ENCODE assay signal across 8 cellular contexts in the genomic region with DNA sequence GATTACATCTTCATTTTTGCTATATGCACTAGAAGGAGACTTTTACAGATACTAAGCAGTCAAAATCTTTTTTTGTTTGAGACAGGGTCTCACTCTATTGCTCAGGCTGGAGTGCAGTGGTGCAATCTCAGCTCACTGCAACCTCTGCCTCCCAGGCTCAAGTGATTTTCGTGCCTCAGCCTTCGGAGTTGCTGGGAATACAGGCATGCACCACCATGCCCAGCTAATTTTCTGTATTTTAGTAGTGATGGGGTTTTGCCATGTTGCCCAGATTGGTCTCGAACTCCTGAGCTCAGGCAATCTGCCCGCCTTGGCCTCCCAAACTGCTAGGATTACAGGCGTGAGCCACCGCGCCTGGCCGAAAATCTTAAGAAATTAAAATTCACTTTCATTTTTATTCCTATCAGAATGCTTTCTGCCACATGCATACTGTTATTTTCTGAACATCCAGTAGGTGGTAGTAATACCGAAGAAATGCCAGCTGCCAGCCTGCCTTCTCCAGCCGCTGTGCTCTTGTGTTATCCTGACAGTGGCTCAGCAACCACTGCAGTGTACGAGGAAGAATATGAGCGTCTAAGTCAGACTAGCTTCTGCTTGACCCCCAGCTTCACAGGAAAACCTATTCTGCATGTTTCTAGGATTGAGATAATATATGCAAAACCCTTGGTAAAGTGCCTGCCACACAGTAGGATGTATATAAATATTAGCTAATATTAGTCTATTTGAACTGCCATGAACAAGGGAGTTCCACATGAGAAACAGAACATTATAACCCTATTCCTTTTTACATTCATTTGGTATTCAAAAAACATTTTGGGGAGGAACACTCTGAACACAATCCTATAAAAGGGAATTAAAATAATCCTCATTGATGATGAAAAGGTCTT. TPM values are rescaled to one million over a fixed set of nuclear protein-coding genes. Genes with fewer than 3 reads are reported as not detected.
DNase-seq lines count a peak whose midpoint lies in the region; ATAC-seq and TF ChIP-seq lines count a peak whose summit lies in the region.

No MANE protein-coding gene starts in this region.

- intact Hi-C loops in naive thymus-derived CD4-positive, alpha-beta T cell (cut with micrococcal nuclease), result loop anchor here (1.0 to 5.0 kb wide), 11 partner anchors 35 to 967 kb away; a partner anchor contains a TSS

- H3K27me3 ChIP-seq in HL-60 (ENCODE audit: insufficient read depth, poor library complexity, severe bottlenecking), result no peaks in the 10 kb centered on the region
- no peaks in the 10 kb centered on the region for H3K27me3 ChIP-seq in naive thymus-derived CD4-positive, alpha-beta T cell (ENCODE audit: control insufficient read depth in 2 of 2, insufficient read depth in 2 of 2, low read length in 2 of 2)

- peak; percentile 12 for DNase-seq in COLO668 (lab: John Stamatoyannopoulos, UW; ENCODE audit: unreplicated experiment)
- peak; percentile 23 to 80 for DNase-seq in HL-60 (ENCODE audit: low read depth in 1 of 2, low spot score in 1 of 2)
- peak; percentile 68 for DNase-seq in NOMO-1 treated with DMSO at 0.1 percent for 48 hours (lab: John Stamatoyannopoulos, UW; ENCODE audit: unreplicated experiment)
- peak; percentile 12 for DNase-seq in activated T-cell treated with anti-CD3 and anti-CD28 coated beads for 1 hour (ENCODE audit: low read depth)
- DNase-seq in erythroblast (lab: John Stamatoyannopoulos, UW), result peak; percentile 70 to 73
- peak in 8 of 9 donors; percentile 39 to 69 (median 56) for DNase-seq in naive thymus-derived CD4-positive, alpha-beta T cell
- DNase-seq in substantia nigra (lab: John Stamatoyannopoulos, UW), result peak in 40 of 49 donors; percentile 5 to 75 (median 41)

- peaks cover 8 to 21% (median 16%) of the 10 kb centered on the region in 7 donors for H3K4me1 Mint-ChIP-seq in naive thymus-derived CD4-positive, alpha-beta T cell

- H3K9me3 ChIP-seq in naive thymus-derived CD4-positive, alpha-beta T cell (ENCODE audit: control insufficient read depth in 2 of 3, low read length in 3 of 3), result no peaks in the 10 kb centered on the region

- no peak for TF ChIP-seq POLR2A in erythroblast (IDR thresholded peaks at IDR 0.05; ENCODE audit: low read length)

- peak; percentile 65 for ATAC-seq in GM19455 (IDR thresholded peaks at IDR 0.05; ENCODE audit: unreplicated experiment)
- ATAC-seq in naive thymus-derived CD4-positive, alpha-beta T cell, result peak; percentile 97

- no peak overlapping the region for H3K4me3 ChIP-seq in HL-60 (replicated peaks; ENCODE audit: insufficient read depth, low read length)
- peak overlapping the region; percentile 38 for H3K4me3 ChIP-seq in naive thymus-derived CD4-positive, alpha-beta T cell (ENCODE audit: low read length)

- peaks cover 5 to 6% of the 10 kb centered on the region in 2 donors for H3K4me1 ChIP-seq in naive thymus-derived CD4-positive, alpha-beta T cell (ENCODE audit: control insufficient read depth in 2 of 2, insufficient read depth in 2 of 2, low read length in 2 of 2)

- POLR2A ChIA-PET in naive thymus-derived CD4-positive, alpha-beta T cell (lab: Charles Lee), result interaction anchor here (0.7 kb wide), 1 partner anchor 1926 kb away, joined by 3 read pairs; no protein-coding TSS in a partner anchor

- no peaks in the 10 kb centered on the region for H3K9me3 Mint-ChIP-seq in naive thymus-derived CD4-positive, alpha-beta T cell

- H3K36me3 Mint-ChIP-seq in naive thymus-derived CD4-positive, alpha-beta T cell, result peaks cover 0 to 16% (median 11%) of the 10 kb centered on the region in 5 donors

- CTCF ChIA-PET in naive thymus-derived CD4-positive, alpha-beta T cell (lab: Charles Lee), result interaction anchor here (0.7 to 2.8 kb wide), 13 partner anchors 10 to 621 kb away, joined by 3 to 13 read pairs (median 4); a partner anchor contains a TSS

- H3K27ac Mint-ChIP-seq in naive thymus-derived CD4-positive, alpha-beta T cell, result peak overlapping the region in 8 of 9 donors; percentile 11 to 94 (median 64)

- H3K27ac ChIP-seq in HL-60 (replicated peaks) (peak overlapping the region; percentile 37), substantia nigra (ENCODE audit: low read depth, low read length, poor library complexity, severe bottlenecking) (no peak overlapping the region)
- H3K27ac ChIP-seq in naive thymus-derived CD4-positive, alpha-beta T cell (ENCODE audit: low read depth, low read length), result peak overlapping the region; percentile 9

- H3K36me3 ChIP-seq in naive thymus-derived CD4-positive, alpha-beta T cell (ENCODE audit: control insufficient read depth in 2 of 3, insufficient read depth in 3 of 3, low read length in 3 of 3), result no peaks in the 10 kb centered on the region

- H3K4me3 Mint-ChIP-seq in naive thymus-derived CD4-positive, alpha-beta T cell, result peak overlapping the region; percentile 21 to 75 (median 44)

- peak; percentile 31 for TF ChIP-seq CTCF in HL-60 (IDR thresholded peaks at IDR 0.05; ENCODE audit: insufficient read depth, low read length)

- H3K27me3 Mint-ChIP-seq in naive thymus-derived CD4-positive, alpha-beta T cell, result no peaks in the 10 kb centered on the region

RNA-seq across cellular contexts. Expression of a gene that starts 54.2 kb away (rescaled TPM):
- 10 to 100 TPM; 28.5 to 51.3 (median 43.9) TPM for total RNA-seq in naive thymus-derived CD4-positive, alpha-beta T cell
- polyA plus RNA-seq in naive thymus-derived CD4-positive, alpha-beta T cell, result 10 to 100 TPM; 36.7 to 48.9 TPM

Comparison
In these comparisons a context has a peak if more than half of its experiments do, and no peak if none do; other contexts are left out.
1. DNase-seq: peak in every context shown above with its lines; median percentile 72 in erythroblast; 68 in NOMO-1 treated with DMSO at 0.1 percent for 48 hours; 56 in naive thymus-derived CD4-positive, alpha-beta T cell; 52 in HL-60; 41 in substantia nigra; 12 in COLO668; 12 in activated T-cell treated with anti-CD3 and anti-CD28 coated beads for 1 hour.